ENCODE assay signal across 11 cellular contexts in the genomic region with DNA sequence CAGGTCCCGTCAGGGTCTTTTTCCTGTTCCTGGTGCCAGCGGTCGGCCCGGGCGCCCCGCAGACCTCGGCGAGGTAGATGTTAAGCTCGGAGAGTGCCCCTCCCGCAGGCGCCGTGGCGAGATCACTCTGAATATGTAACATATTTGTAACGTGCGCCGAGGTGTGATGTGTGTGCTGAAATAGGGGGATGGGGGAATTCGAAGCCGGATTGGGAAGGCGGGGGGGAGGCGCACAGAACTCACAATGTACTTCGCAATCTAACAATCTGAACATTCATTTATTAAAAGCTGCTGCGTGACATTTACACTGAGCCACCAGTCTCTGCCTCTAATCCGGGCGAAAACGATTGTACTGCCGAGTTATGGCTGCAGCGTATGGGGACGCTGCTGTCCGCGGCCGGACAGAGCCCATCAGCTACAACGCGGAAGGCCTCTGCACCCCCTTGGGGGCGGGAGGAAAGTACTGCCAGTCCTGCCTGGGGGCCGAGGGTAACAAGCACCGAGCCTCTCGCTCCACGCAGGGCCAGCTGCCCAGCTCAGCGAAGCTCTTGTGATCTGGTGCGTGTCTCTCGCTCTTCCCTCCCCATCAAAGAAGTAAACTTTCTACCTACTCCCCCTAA. TPM values are rescaled to one million over a fixed set of nuclear protein-coding genes. Genes with fewer than 3 reads are reported as not detected.
DNase-seq lines count a peak whose midpoint lies in the region; ATAC-seq and TF ChIP-seq lines count a peak whose summit lies in the region.
"Had no signal": no experiment of that assay in that cellular context is flagged by ENCODE, and none has a peak within 500 bp of the region (broad histone marks: within the 10 kb centered on the region; RNA-seq: fewer than 3 reads in every experiment).

No MANE protein-coding gene starts in this region.

- intact Hi-C loops in psoas muscle (cut with DNase I) = loop anchor here in 1 of 2 donors (10.0 kb wide), 1 partner anchor 439 kb away; no protein-coding TSS in a partner anchor

- H3K27me3 ChIP-seq in psoas muscle (ENCODE audit: insufficient read depth in 3 of 3, low read length in 2 of 3) = peaks cover 0 to 100% (median 72%) of the 10 kb centered on the region in 3 donors

- DNase-seq in fibroblast of villous mesenchyme (ENCODE audit: low read depth) (no peak), psoas muscle (no peak), COLO668 (lab: John Stamatoyannopoulos, UW; ENCODE audit: unreplicated experiment) (no peak)
- no peak for DNase-seq in stimulated activated CD4-positive, alpha-beta T cell treated with anti-CD3 and anti-CD28 coated beads, Interleukin-4, amount 100 ng/mL, for 24 hours
- no peak for DNase-seq in activated effector memory CD4-positive, alpha-beta T cell treated with anti-CD3 and anti-CD28 coated beads, Interleukin-2, amount 50 U/mL, for 16 hours
- DNase-seq: NCI-H1930 had no signal

- TF ChIP-seq CTCF in fibroblast of villous mesenchyme (IDR thresholded peaks at IDR 0.05; ENCODE audit: insufficient read depth, low read depth, low read length) (no peak), psoas muscle (IDR thresholded peaks at IDR 0.05) (no peak)

- peak overlapping the region; percentile 44; the same call in 1 of the 2 replicates for H3K9ac ChIP-seq in ES-I3 (ENCODE audit: low read depth, low read length)

- 2 to 4% (median 4%) methylated on average over 41 of the region's 41 CpGs for WGBS in psoas muscle, 3 donors

- peaks cover 19% of the 10 kb centered on the region for H3K4me1 ChIP-seq in ES-I3 (ENCODE audit: insufficient read depth, low read length)
- peaks cover 26% of the 10 kb centered on the region for H3K4me1 ChIP-seq in psoas muscle

- H3K9me3 ChIP-seq in ES-I3 (ENCODE audit: control insufficient read depth, insufficient read depth, low read length) (no peaks in the 10 kb centered on the region), psoas muscle (no peaks in the 10 kb centered on the region)
- H3K9me3 ChIP-seq: left lung had no signal

- ATAC-seq in SK-N-SH treated with all-trans-retinoic acid at 6 μM for 48 hours (peak; percentile 45), psoas muscle (peak in 2 of 4 donors; percentile 33 to 54), HG02981 (IDR thresholded peaks at IDR 0.05; ENCODE audit: unreplicated experiment) (no peak)
- ATAC-seq: left lung had no signal

- no peak overlapping the region for H3K27ac ChIP-seq in psoas muscle
- H3K27ac ChIP-seq: left lung had no signal

- H3K4me3 ChIP-seq in fibroblast of villous mesenchyme (ENCODE audit: low read depth, low read length) (peak overlapping the region; percentile 12), psoas muscle (peak overlapping the region; percentile 55)
- H3K4me3 ChIP-seq: left lung had no signal

- no peaks in the 10 kb centered on the region for H3K36me3 ChIP-seq in ES-I3 (ENCODE audit: insufficient read depth, low read length)
- no peaks in the 10 kb centered on the region for H3K36me3 ChIP-seq in psoas muscle (ENCODE audit: insufficient read depth in 1 of 2, low read depth in 1 of 2)
- H3K36me3 ChIP-seq: left lung had no signal

TF ChIP-seq in SK-N-SH treated with all-trans-retinoic acid at 6 μM for 48 hours, 23 proteins besides CTCF, POLR2A, EP300 and RAD21:
- no peak for TF ChIP-seq SNAI2 (CRISPR knock-in tag; IDR thresholded peaks at IDR 0.05)

RNA-seq across cellular contexts. Expression of gene BARHL2, which starts 8.3 kb away (rescaled TPM):
- not detected in 2 replicates for total RNA-seq in fibroblast of villous mesenchyme
- total RNA-seq in psoas muscle = not detected
- polyA plus RNA-seq in psoas muscle = not detected
- total RNA-seq: left lung; T-helper 2 cell treated with Interferon-gamma antibody and Interleukin-4, amounts not matched to agents 100 ng/mL and 5 ng/mL, for 36 hours had no signal
